Comparison of ENCODE assay signal across 1 cellular context in genomic region chr2:234026111-234026510, GRCh38.
TF ChIP-seq lines count a peak whose summit lies in the region.

No MANE protein-coding gene starts in this region.

TF ChIP-seq in WTC11, 78 proteins besides CTCF, POLR2A, EP300 and RAD21 (continued from another document):
- no peak for TF ChIP-seq STAT6 (CRISPR knock-in tag; conservative IDR thresholded peaks at IDR 0.05; ENCODE audit: low read depth)
